In genomic region chr7:135102372-135102771, GRCh38 we compare ENCODE assay signal across 16 cellular contexts. TPM values are rescaled to one million over a fixed set of nuclear protein-coding genes. Genes with fewer than 3 reads are reported as not detected.
DNase-seq lines count a peak whose midpoint lies in the region; ATAC-seq and TF ChIP-seq lines count a peak whose summit lies in the region.
"Had no signal": no experiment of that assay in that cellular context is flagged by ENCODE, and none has a peak within 500 bp of the region (broad histone marks: within the 10 kb centered on the region; RNA-seq: fewer than 3 reads in every experiment).

No MANE protein-coding gene starts in this region.

- POLR2A ChIA-PET in activated CD4-positive, alpha-beta T cell treated with anti-CD3 and anti-CD28 coated beads for 36 hours (lab: Charles Lee): no interaction called here

- H3K4me1 Mint-ChIP-seq in activated CD4-positive, alpha-beta T cell treated with anti-CD3 and anti-CD28 coated beads for 36 hours: no peaks in the 10 kb centered on the region
- no peaks in the 10 kb centered on the region for H3K4me1 Mint-ChIP-seq in activated T-helper 17 cell treated with anti-CD3 and anti-CD28 coated beads, Interleukin-2, amount 50 U/mL, for 72 hours
- H3K4me1 Mint-ChIP-seq: central memory CD8-positive, alpha-beta T cell had no signal

- no peak overlapping the region for H3K4me3 Mint-ChIP-seq in activated CD4-positive, alpha-beta T cell treated with anti-CD3 and anti-CD28 coated beads for 36 hours
- no peak overlapping the region for H3K4me3 Mint-ChIP-seq in activated T-helper 17 cell treated with anti-CD3 and anti-CD28 coated beads, Interleukin-2, amount 50 U/mL, for 72 hours
- H3K4me3 Mint-ChIP-seq: central memory CD8-positive, alpha-beta T cell; mesothelial cell of epicardium had no signal

- no peak for DNase-seq in activated CD4-positive, alpha-beta T cell treated with anti-CD3 and anti-CD28 coated beads for 36 hours
- no peak for DNase-seq in activated CD4-positive, alpha-beta T cell treated with anti-CD3 and anti-CD28 coated beads, Interleukin-2, amount 50 U/mL, for 4 hours
- DNase-seq in ovary: no peak
- DNase-seq in stimulated activated CD4-positive, alpha-beta T cell treated with anti-CD3 and anti-CD28 coated beads, Interleukin-4, amount 100 ng/mL, for 1 hour: no peak
- DNase-seq in NCI-H226: no peak
- DNase-seq: 8988T; activated naive CD4-positive, alpha-beta T cell; esophagus squamous epithelium; Kasumi-1; NCI-H2029 had no signal

- ATAC-seq in activated CD4-positive, alpha-beta T cell treated with anti-CD3 and anti-CD28 coated beads for 36 hours: peak; percentile 36
- ATAC-seq in GM21390 (IDR thresholded peaks at IDR 0.05; ENCODE audit: unreplicated experiment): peak; percentile 97
- peak; percentile 91 for ATAC-seq in HG02981 (IDR thresholded peaks at IDR 0.05; ENCODE audit: unreplicated experiment)
- ATAC-seq in activated T-helper 17 cell treated with anti-CD3 and anti-CD28 coated beads, Interleukin-2, amount 50 U/mL, for 72 hours (replicated peaks): peak; percentile 49

- H3K4me3 ChIP-seq in ovary: no peak overlapping the region
- H3K4me3 ChIP-seq: esophagus squamous epithelium, thoracic aorta had no signal

- no peak overlapping the region for H3K27ac Mint-ChIP-seq in activated CD4-positive, alpha-beta T cell treated with anti-CD3 and anti-CD28 coated beads for 36 hours
- H3K27ac Mint-ChIP-seq in activated T-helper 17 cell treated with anti-CD3 and anti-CD28 coated beads, Interleukin-2, amount 50 U/mL, for 72 hours: no peak overlapping the region
- H3K27ac Mint-ChIP-seq: mesothelial cell of epicardium had no signal

- H3K36me3 ChIP-seq in ovary: no peaks in the 10 kb centered on the region
- H3K36me3 ChIP-seq: esophagus squamous epithelium, thoracic aorta had no signal

- no peak for TF ChIP-seq EP300 in ovary (IDR thresholded peaks at IDR 0.05)

- H3K4me1 ChIP-seq in ovary (ENCODE audit: insufficient read depth): no peaks in the 10 kb centered on the region
- H3K4me1 ChIP-seq: esophagus squamous epithelium had no signal

- peaks cover 3% of the 10 kb centered on the region for H3K9me3 Mint-ChIP-seq in activated CD4-positive, alpha-beta T cell treated with anti-CD3 and anti-CD28 coated beads for 36 hours (ENCODE audit: low read depth)
- H3K9me3 Mint-ChIP-seq in activated T-helper 17 cell treated with anti-CD3 and anti-CD28 coated beads, Interleukin-2, amount 50 U/mL, for 72 hours: peaks cover 15% of the 10 kb centered on the region
- H3K9me3 Mint-ChIP-seq: central memory CD8-positive, alpha-beta T cell had no signal

- no peaks in the 10 kb centered on the region for H3K36me3 Mint-ChIP-seq in activated CD4-positive, alpha-beta T cell treated with anti-CD3 and anti-CD28 coated beads for 36 hours (ENCODE audit: low read depth)
- no peaks in the 10 kb centered on the region for H3K36me3 Mint-ChIP-seq in activated T-helper 17 cell treated with anti-CD3 and anti-CD28 coated beads, Interleukin-2, amount 50 U/mL, for 72 hours (ENCODE audit: low read depth)
- H3K36me3 Mint-ChIP-seq: mesothelial cell of epicardium had no signal

- no peaks in the 10 kb centered on the region for H3K27me3 ChIP-seq in ovary
- H3K27me3 ChIP-seq: esophagus squamous epithelium had no signal

- no peak for TF ChIP-seq POLR2A in ovary (IDR thresholded peaks at IDR 0.05)

- no peak for TF ChIP-seq CTCF in ovary (IDR thresholded peaks at IDR 0.05)

- no peaks in the 10 kb centered on the region for H3K27me3 Mint-ChIP-seq in activated CD4-positive, alpha-beta T cell treated with anti-CD3 and anti-CD28 coated beads for 36 hours
- no peaks in the 10 kb centered on the region for H3K27me3 Mint-ChIP-seq in activated T-helper 17 cell treated with anti-CD3 and anti-CD28 coated beads, Interleukin-2, amount 50 U/mL, for 72 hours
- H3K27me3 Mint-ChIP-seq: central memory CD8-positive, alpha-beta T cell had no signal

- no peak overlapping the region for H3K27ac ChIP-seq in ovary
- H3K27ac ChIP-seq: esophagus squamous epithelium, thoracic aorta had no signal

- CTCF ChIA-PET in activated CD4-positive, alpha-beta T cell treated with anti-CD3 and anti-CD28 coated beads for 36 hours (lab: Charles Lee): interaction anchor here (0.7 kb wide), 1 partner anchor 46 kb away, joined by 3 read pairs; the partner anchor contains the start of gene TMEM140

- no peaks in the 10 kb centered on the region for H3K9me3 ChIP-seq in ovary
- H3K9me3 ChIP-seq: esophagus squamous epithelium, thoracic aorta had no signal

- intact Hi-C loops in activated CD4-positive, alpha-beta T cell treated with anti-CD3 and anti-CD28 coated beads for 36 hours (cut with DNase I, micrococcal nuclease): no loop called here
- intact Hi-C loops in ovary (cut with DNase I): no loop called here

RNA-seq across cellular contexts. Expression of gene TMEM140, which starts 45.5 kb away (rescaled TPM):
- total RNA-seq in activated CD4-positive, alpha-beta T cell treated with anti-CD3 and anti-CD28 coated beads for 36 hours: 10 to 100 TPM; 10.8 to 12.1 TPM
- 10 to 100 TPM; 11.7 to 16.6 TPM for total RNA-seq in activated T-helper 17 cell treated with anti-CD3 and anti-CD28 coated beads, Interleukin-2, amount 50 U/mL, for 72 hours
- 1 to 10 TPM; 5.9 to 9.3 (median 8.4) TPM for total RNA-seq in ovary
- polyA plus RNA-seq in ovary: 10 to 100 TPM; 13.0 to 25.0 TPM

Comparison
In these comparisons a context has a peak if more than half of its experiments do, and no peak if none do; other contexts are left out.
1. ATAC-seq: peak in every context shown above with its lines; median percentile 97 in GM21390; 91 in HG02981; 49 in activated T-helper 17 cell treated with anti-CD3 and anti-CD28 coated beads, Interleukin-2, amount 50 U/mL, for 72 hours; 36 in activated CD4-positive, alpha-beta T cell treated with anti-CD3 and anti-CD28 coated beads for 36 hours.